8 cellular contexts compared by ENCODE assay signal in genomic region chr16:67873435-67874146, GRCh38. TPM values are rescaled to one million over a fixed set of nuclear protein-coding genes. Genes with fewer than 3 reads are reported as not detected.
A peak's percentile ranks its signal among the peaks of the same experiment; 100 is the strongest.
DNase-seq lines count a peak whose midpoint lies in the region; ATAC-seq and TF ChIP-seq lines count a peak whose summit lies in the region.

No MANE protein-coding gene starts in this region.

- H3K79me2 ChIP-seq in PC-9 (ENCODE audit: low read depth), result peaks cover 30% of the 10 kb centered on the region

- H3K9me3 ChIP-seq in PC-9 (ENCODE audit: insufficient read depth, low read depth), result no peaks in the 10 kb centered on the region
- H3K9me3 ChIP-seq in ovary, result no peaks in the 10 kb centered on the region

- H3K36me3 Mint-ChIP-seq in activated CD8-positive, alpha-beta memory T cell treated with anti-CD3 and anti-CD28 coated beads, Interleukin-2, amount 10 ng/mL, durations not matched to agents 7 days and 5 days, result peaks cover 27% of the 10 kb centered on the region

- peak; percentile 29 for ATAC-seq in activated CD8-positive, alpha-beta memory T cell treated with anti-CD3 and anti-CD28 coated beads, Interleukin-2, amount 10 ng/mL, durations not matched to agents 7 days and 5 days

- BruUV-seq in PC-9 (replicated peaks; lab: Mats Ljungman, UMichigan), result no TSS peak

- peak; percentile 46 for DNase-seq in activated CD8-positive, alpha-beta memory T cell treated with anti-CD3 and anti-CD28 coated beads, Interleukin-2, amount 10 ng/mL, durations not matched to agents 7 days and 5 days
- no peak for DNase-seq in activated CD8-positive, alpha-beta memory T cell treated with anti-CD3 and anti-CD28 coated beads, Interleukin-2, amount 50 U/mL, for 4 hours
- DNase-seq in PC-9, result no peak
- DNase-seq in erythroblast (lab: John Stamatoyannopoulos, UW), result peak; percentile 36 to 43
- no peak for DNase-seq in ovary
- DNase-seq in NAMALWA (ENCODE audit: low spot score), result no peak
- no peak for DNase-seq in posterior cingulate gyrus
- no peak for DNase-seq in hippocampal formation (lab: John Stamatoyannopoulos, UW)

- POLR2A ChIA-PET in PC-9 (lab: Charles Lee; ENCODE audit: unreplicated experiment), result no interaction called here

- peak overlapping the region; percentile 90 for H3K27ac Mint-ChIP-seq in activated CD8-positive, alpha-beta memory T cell treated with anti-CD3 and anti-CD28 coated beads, Interleukin-2, amount 10 ng/mL, durations not matched to agents 7 days and 5 days

- no peak overlapping the region for H3K27ac ChIP-seq in PC-9
- H3K27ac ChIP-seq in ovary, result peak overlapping the region; percentile 37 to 47

- peak overlapping the region; percentile 85 for H3K4me2 ChIP-seq in PC-9

- peaks cover 31% of the 10 kb centered on the region for H3K4me1 Mint-ChIP-seq in activated CD8-positive, alpha-beta memory T cell treated with anti-CD3 and anti-CD28 coated beads, Interleukin-2, amount 10 ng/mL, durations not matched to agents 7 days and 5 days

- H3K27me3 ChIP-seq in PC-9 (ENCODE audit: insufficient read depth, low read depth) (no peaks in the 10 kb centered on the region), ovary (no peaks in the 10 kb centered on the region)

- TF ChIP-seq EP300 in ovary (IDR thresholded peaks at IDR 0.05), result no peak

- TF ChIP-seq POLR2A in erythroblast (IDR thresholded peaks at IDR 0.05; ENCODE audit: low read length) (no peak), ovary (IDR thresholded peaks at IDR 0.05) (no peak)

- WGBS in ovary, 3 donors, result 5 to 8% (median 6%) methylated on average over 20 of the region's 20 CpGs

- H3K36me3 ChIP-seq in PC-9 (ENCODE audit: low read depth), result peaks cover 16% of the 10 kb centered on the region
- no peaks in the 10 kb centered on the region for H3K36me3 ChIP-seq in ovary

- no peaks in the 10 kb centered on the region for H3K9me3 Mint-ChIP-seq in activated CD8-positive, alpha-beta memory T cell treated with anti-CD3 and anti-CD28 coated beads, Interleukin-2, amount 10 ng/mL, durations not matched to agents 7 days and 5 days (ENCODE audit: low read depth)

- intact Hi-C loops in PC-9 (cut with micrococcal nuclease; ENCODE audit: unreplicated experiment), result no loop called here
- intact Hi-C loops in ovary (cut with DNase I), result no loop called here
- intact Hi-C loops in posterior cingulate gyrus (cut with DNase I), result no loop called here

- H3K4me3 Mint-ChIP-seq in activated CD8-positive, alpha-beta memory T cell treated with anti-CD3 and anti-CD28 coated beads, Interleukin-2, amount 10 ng/mL, durations not matched to agents 7 days and 5 days, result peak overlapping the region; percentile 80

- H2AFZ ChIP-seq in PC-9, result peak overlapping the region; percentile 88

- H4K20me1 ChIP-seq in PC-9 (ENCODE audit: insufficient read depth), result peaks cover 9% of the 10 kb centered on the region

- H3K4me1 ChIP-seq in PC-9 (replicated peaks; ENCODE audit: insufficient read depth) (peaks cover 11% of the 10 kb centered on the region; the same call in 1 of the 2 replicates), ovary (ENCODE audit: insufficient read depth) (peaks cover 6% of the 10 kb centered on the region)

- no peak for TF ChIP-seq CTCF in PC-9 (conservative IDR thresholded peaks at IDR 0.05)
- TF ChIP-seq CTCF in ovary (IDR thresholded peaks at IDR 0.05), result no peak

- H3K4me3 ChIP-seq in PC-9 (peak overlapping the region; percentile 83), ovary (peak overlapping the region; percentile 89)

- H3F3A ChIP-seq in PC-9 (ENCODE audit: insufficient read depth, low read depth), result peaks cover 17% of the 10 kb centered on the region

- no peaks in the 10 kb centered on the region for H3K9me2 ChIP-seq in PC-9 (ENCODE audit: insufficient read depth)

- CTCF ChIA-PET in activated CD8-positive, alpha-beta memory T cell treated with anti-CD3 and anti-CD28 coated beads, Interleukin-2, amount 10 ng/mL, durations not matched to agents 7 days and 5 days (lab: Charles Lee), result interaction anchor here (0.6 to 3.2 kb wide), 9 partner anchors 8 to 353 kb away, joined by 3 to 27 read pairs (median 5); partner anchors contain the start of genes DDX28, DUS2 and NRN1L
- CTCF ChIA-PET in PC-9 (lab: Charles Lee), result interaction anchor here (0.6 to 0.7 kb wide), 4 partner anchors 57 to 167 kb away, joined by 3 to 6 read pairs (median 5); partner anchors contain the start of genes RANBP10 and TSNAXIP1

- H3K27me3 Mint-ChIP-seq in activated CD8-positive, alpha-beta memory T cell treated with anti-CD3 and anti-CD28 coated beads, Interleukin-2, amount 10 ng/mL, durations not matched to agents 7 days and 5 days, result no peaks in the 10 kb centered on the region

RNA-seq across cellular contexts. Expression of gene EDC4, which starts 0.7 kb away (rescaled TPM):
- total RNA-seq in activated CD8-positive, alpha-beta memory T cell treated with anti-CD3 and anti-CD28 coated beads, Interleukin-2, amount 10 ng/mL, durations not matched to agents 7 days and 5 days, result 100 to 1,000 TPM; 122 to 124 TPM
- 48.8 and 52.7 TPM in 2 replicates for total RNA-seq in PC-9 (2021)
- 10 to 100 TPM; 34.7 to 65.3 (median 54.0) TPM for total RNA-seq in ovary
- polyA plus RNA-seq in ovary, result 10 to 100 TPM; 29.8 to 37.9 TPM

RNA-seq across cellular contexts. Expression of gene NRN1L, which starts 11.1 kb away (rescaled TPM):
- under 1 TPM; 0.45 to 0.99 TPM for total RNA-seq in activated CD8-positive, alpha-beta memory T cell treated with anti-CD3 and anti-CD28 coated beads, Interleukin-2, amount 10 ng/mL, durations not matched to agents 7 days and 5 days
- total RNA-seq in PC-9 (2021) (1.3 TPM in 1 of 2 replicates, not detected in the other), ovary (1 to 10 TPM in 6 of 7 donors, under 1 TPM in 1; 0.95 to 3.9 (median 2.5) TPM)
- polyA plus RNA-seq in ovary, result 1 to 10 TPM in 1 of 2 donors, not detected in 1; 4.7 TPM

RNA-seq across cellular contexts. Expression of gene PSKH1, which starts 19.5 kb away (rescaled TPM):
- total RNA-seq in activated CD8-positive, alpha-beta memory T cell treated with anti-CD3 and anti-CD28 coated beads, Interleukin-2, amount 10 ng/mL, durations not matched to agents 7 days and 5 days, result 10 to 100 TPM; 21.0 to 21.6 TPM
- total RNA-seq in PC-9 (2021) (25.8 and 28.4 TPM in 2 replicates), ovary (10 to 100 TPM; 13.6 to 38.9 (median 31.6) TPM)
- 10 to 100 TPM in 1 of 2 donors, 1 to 10 TPM in 1; 9.6 to 26.6 TPM for polyA plus RNA-seq in ovary

RNA-seq across cellular contexts. Expression of gene CENPT, which starts 26.1 kb away (rescaled TPM):
- 10 to 100 TPM; 61.8 to 69.3 TPM for total RNA-seq in activated CD8-positive, alpha-beta memory T cell treated with anti-CD3 and anti-CD28 coated beads, Interleukin-2, amount 10 ng/mL, durations not matched to agents 7 days and 5 days
- total RNA-seq in PC-9 (2021) (32.7 and 33.8 TPM in 2 replicates), ovary (10 to 100 TPM; 35.8 to 44.9 (median 42.0) TPM)
- 10 to 100 TPM; 18.4 to 57.4 TPM for polyA plus RNA-seq in ovary

RNA-seq across cellular contexts. Expression of gene NUTF2, which starts 26.9 kb away (rescaled TPM):
- total RNA-seq in activated CD8-positive, alpha-beta memory T cell treated with anti-CD3 and anti-CD28 coated beads, Interleukin-2, amount 10 ng/mL, durations not matched to agents 7 days and 5 days, result 100 to 1,000 TPM; 114 to 137 TPM
- total RNA-seq in PC-9 (2021), result 94.2 and 147 TPM in 2 replicates
- total RNA-seq in ovary, result 10 to 100 TPM; 35.9 to 98.1 (median 67.8) TPM
- 100 to 1,000 TPM in 1 of 2 donors, 10 to 100 TPM in 1; 67.6 to 105 TPM for polyA plus RNA-seq in ovary

Comparison
In these comparisons a context has a peak if more than half of its experiments do, and no peak if none do; other contexts are left out.
1. DNase-seq: peak in activated CD8-positive, alpha-beta memory T cell treated with anti-CD3 and anti-CD28 coated beads, Interleukin-2, amount 10 ng/mL, durations not matched to agents 7 days and 5 days (single experiment) and erythroblast (2 of 2); none in activated CD8-positive, alpha-beta memory T cell treated with anti-CD3 and anti-CD28 coated beads, Interleukin-2, amount 50 U/mL, for 4 hours (single experiment), PC-9 (0 of 2), ovary (0 of 5), NAMALWA (single experiment), posterior cingulate gyrus (0 of 10) and hippocampal formation (0 of 2).